Comparison of ENCODE assay signal across 20 cellular contexts in genomic region chr13:112861876-112862615, GRCh38.
"Had no signal": no experiment of that assay in that cellular context is flagged by ENCODE, and none has a peak within 500 bp of the region (broad histone marks: within the 10 kb centered on the region; RNA-seq: fewer than 3 reads in every experiment).

No MANE protein-coding gene starts in this region.

- FAIRE-seq: astrocyte, endometrium had no signal

- H3K27me3 Mint-ChIP-seq: activated CD4-positive, alpha-beta memory T cell treated with anti-CD3 and anti-CD28 coated beads for 36 hours; activated naive CD4-positive, alpha-beta T cell treated with anti-CD3 and anti-CD28 coated beads, Interleukin-2, amount 50 U/mL, for 24 hours; stimulated activated naive CD8-positive, alpha-beta T cell treated with anti-CD3 and anti-CD28 coated beads, Interleukin-15, Interleukin-2, amounts not matched to agents 100 ng/mL and 50 ng/mL, for 24 hours had no signal

- ATAC-seq: mucosa of descending colon, WTC11 had no signal

- H3K36me3 ChIP-seq: breast epithelium had no signal

- H3K9me3 Mint-ChIP-seq: activated CD4-positive, alpha-beta memory T cell treated with anti-CD3 and anti-CD28 coated beads for 36 hours; activated naive CD4-positive, alpha-beta T cell treated with anti-CD3 and anti-CD28 coated beads, Interleukin-2, amount 50 U/mL, for 24 hours; stimulated activated naive CD8-positive, alpha-beta T cell treated with anti-CD3 and anti-CD28 coated beads, Interleukin-15, Interleukin-2, amounts not matched to agents 100 ng/mL and 50 ng/mL, for 24 hours; WTC11 had no signal

- H3K9me3 ChIP-seq: adrenal gland, breast epithelium, left ventricle myocardium inferior, mucosa of descending colon, transverse colon had no signal

- H3K4me1 Mint-ChIP-seq: activated naive CD4-positive, alpha-beta T cell treated with anti-CD3 and anti-CD28 coated beads, Interleukin-2, amount 50 U/mL, for 24 hours; WTC11 had no signal

- H3K27ac Mint-ChIP-seq: activated CD4-positive, alpha-beta memory T cell treated with anti-CD3 and anti-CD28 coated beads for 36 hours; activated naive CD4-positive, alpha-beta T cell treated with anti-CD3 and anti-CD28 coated beads, Interleukin-2, amount 50 U/mL, for 24 hours; stimulated activated naive CD8-positive, alpha-beta T cell treated with anti-CD3 and anti-CD28 coated beads, Interleukin-15, Interleukin-2, amounts not matched to agents 100 ng/mL and 50 ng/mL, for 24 hours had no signal

- H3K4me1 ChIP-seq: breast epithelium, transverse colon had no signal

- DNase-seq: activated CD4-positive, alpha-beta memory T cell treated with anti-CD3 and anti-CD28 coated beads for 36 hours; activated gamma-delta T cell treated with Interleukin-2 at 50 U/mL for 16 hours; cerebellar nuclear complex; cortex of kidney; erythroblast; foreskin fibroblast; left ventricle myocardium inferior; retina; stimulated activated CD4-positive, alpha-beta T cell treated with anti-CD3 and anti-CD28 coated beads, Interleukin-12 subunit alpha, Interleukin-12 subunit beta, amount 100 ng/mL, for 4 hours; stimulated activated CD4-positive, alpha-beta T cell treated with anti-CD3 and anti-CD28 coated beads, Interleukin-4, amount 100 ng/mL, for 4 hours; T1000; transverse colon had no signal

- H3K4me3 ChIP-seq: adrenal gland, breast epithelium, left ventricle myocardium inferior, mucosa of descending colon, transverse colon had no signal

- H3K4me3 Mint-ChIP-seq: activated CD4-positive, alpha-beta memory T cell treated with anti-CD3 and anti-CD28 coated beads for 36 hours; activated naive CD4-positive, alpha-beta T cell treated with anti-CD3 and anti-CD28 coated beads, Interleukin-2, amount 50 U/mL, for 24 hours; stimulated activated naive CD8-positive, alpha-beta T cell treated with anti-CD3 and anti-CD28 coated beads, Interleukin-15, Interleukin-2, amounts not matched to agents 100 ng/mL and 50 ng/mL, for 24 hours; WTC11 had no signal

- H3K27ac ChIP-seq: adrenal gland, breast epithelium, left ventricle myocardium inferior, transverse colon had no signal

- H3K27me3 ChIP-seq: adrenal gland, breast epithelium, transverse colon had no signal
